In genomic region chr1:51297401-51298321, GRCh38 we compare ENCODE assay signal across 9 cellular contexts. TPM values are rescaled to one million over a fixed set of nuclear protein-coding genes. Genes with fewer than 3 reads are reported as not detected.
DNase-seq lines count a peak whose midpoint lies in the region; ATAC-seq, FAIRE-seq and TF ChIP-seq lines count a peak whose summit lies in the region.
"Had no signal": no experiment of that assay in that cellular context is flagged by ENCODE, and none has a peak within 500 bp of the region (broad histone marks: within the 10 kb centered on the region; RNA-seq: fewer than 3 reads in every experiment).

No MANE protein-coding gene starts in this region.

- CTCF ChIA-PET in HepG2 (lab: Yijun Ruan, JAX; ENCODE audit: low intra/inter-chr PET ratio, low total read pairs), result interaction anchor here (1.2 kb wide), 1 partner anchor 106 kb away, joined by 5 read pairs; no protein-coding TSS in a partner anchor

- no TSS peak for BruUV-seq in HepG2 (replicated peaks; lab: Mats Ljungman, UMichigan)

- no peaks in the 10 kb centered on the region for H3K36me3 ChIP-seq in HepG2 (replicated peaks in 1 of 2; ENCODE audit: control insufficient read depth in 1 of 2, insufficient read depth in 2 of 2, low read length in 2 of 2)
- H3K36me3 ChIP-seq in suprapubic skin, result no peaks in the 10 kb centered on the region
- H3K36me3 ChIP-seq: gastroesophageal sphincter had no signal

- no peaks in the 10 kb centered on the region for H3K9me3 Mint-ChIP-seq in T-helper 2 cell treated with Interferon-gamma antibody and Interleukin-4, amounts not matched to agents 5 μg/mL and 100 μg/mL, for 36 hours
- H3K9me3 Mint-ChIP-seq in activated T-helper 17 cell treated with anti-CD3 and anti-CD28 coated beads, Interleukin-2, amount 50 U/mL, for 72 hours, result no peaks in the 10 kb centered on the region

- no peaks in the 10 kb centered on the region for H3K36me3 Mint-ChIP-seq in T-helper 2 cell treated with Interferon-gamma antibody and Interleukin-4, amounts not matched to agents 5 μg/mL and 100 μg/mL, for 36 hours (ENCODE audit: low read depth)
- no peaks in the 10 kb centered on the region for H3K36me3 Mint-ChIP-seq in activated T-helper 17 cell treated with anti-CD3 and anti-CD28 coated beads, Interleukin-2, amount 50 U/mL, for 72 hours (ENCODE audit: low read depth)

- 82% methylated on average over 25 of the region's 25 CpGs for WGBS in HepG2 (ENCODE audit: low lambda C conversion rate)
- WGBS in suprapubic skin, result 77% methylated on average over 25 of the region's 25 CpGs

- peak overlapping the region; percentile 17 for H3K4me3 Mint-ChIP-seq in T-helper 2 cell treated with Interferon-gamma antibody and Interleukin-4, amounts not matched to agents 5 μg/mL and 100 μg/mL, for 36 hours
- H3K4me3 Mint-ChIP-seq in activated T-helper 17 cell treated with anti-CD3 and anti-CD28 coated beads, Interleukin-2, amount 50 U/mL, for 72 hours, result peak overlapping the region; percentile 68

- TF ChIP-seq CTCF in HepG2 (CRISPR knock-in tag; IDR thresholded peaks at IDR 0.05) (no peak), suprapubic skin (IDR thresholded peaks at IDR 0.05) (no peak)

- in situ Hi-C loops in HepG2 (cut with HindIII; ENCODE audit: extremely low pct_ligation_motif_present, low pct_unique_long_range_greater_than_20kb), result no loop called here

- H3K4me1 ChIP-seq in HepG2 (ENCODE audit: insufficient read depth, low read length), result peaks cover 23% of the 10 kb centered on the region
- peaks cover 14% of the 10 kb centered on the region for H3K4me1 ChIP-seq in suprapubic skin

- DNase-seq in T-helper 2 cell treated with Interferon-gamma antibody and Interleukin-4, amounts not matched to agents 5 μg/mL and 100 μg/mL, for 36 hours (ENCODE audit: low spot score), result no peak
- no peak for DNase-seq in T-helper 2 cell
- DNase-seq in HepG2 (ENCODE audit: low spot score), result no peak
- peak in 1 of 2 donors; percentile 72 for DNase-seq in suprapubic skin (ENCODE audit: low spot score in 2 of 2)
- DNase-seq in NCI-H748 treated with DMSO at 0.1 percent for 48 hours (lab: John Stamatoyannopoulos, UW), result no peak
- no peak for DNase-seq in effector CD8-positive, alpha-beta T cell (lab: John Stamatoyannopoulos, UW)
- DNase-seq in activated CD4-positive, CD25-positive, alpha-beta regulatory T cell treated with anti-CD3 and anti-CD28 coated beads, Interleukin-2, amount 50 U/mL, for 72 hours, result no peak

- H3K4me3 ChIP-seq in HepG2 (replicated peaks in 1 of 3; ENCODE audit: insufficient read depth in 1 of 3, low read depth in 2 of 3, low read length in 3 of 3) (no peak overlapping the region), suprapubic skin (peak overlapping the region; percentile 49)

- H3K4me2 ChIP-seq in HepG2 (ENCODE audit: low read depth, low read length), result no peak overlapping the region

- POLR2A ChIA-PET in HepG2 (lab: Yijun Ruan, JAX), result interaction anchor here (1.0 to 1.4 kb wide), 2 partner anchors 8 to 62 kb away, joined by 4 to 6 read pairs; partner anchors contain the start of gene RNF11

- H3K9ac ChIP-seq in HepG2 (ENCODE audit: insufficient read depth, low read depth, low read length), result no peak overlapping the region

- peak overlapping the region; percentile 46 for H3K27ac Mint-ChIP-seq in T-helper 2 cell treated with Interferon-gamma antibody and Interleukin-4, amounts not matched to agents 5 μg/mL and 100 μg/mL, for 36 hours
- peak overlapping the region; percentile 67 for H3K27ac Mint-ChIP-seq in activated T-helper 17 cell treated with anti-CD3 and anti-CD28 coated beads, Interleukin-2, amount 50 U/mL, for 72 hours

- TF ChIP-seq POLR2A in HepG2 (IDR thresholded peaks at IDR 0.05; ENCODE audit: insufficient read depth in 1 of 2, low read depth in 2 of 2, low read length in 2 of 2) (no peak), suprapubic skin (IDR thresholded peaks at IDR 0.05) (no peak)

- ATAC-seq in activated T-helper 17 cell treated with anti-CD3 and anti-CD28 coated beads, Interleukin-2, amount 50 U/mL, for 72 hours (replicated peaks), result no peak
- ATAC-seq in HepG2, result no peak

- no peaks in the 10 kb centered on the region for H3K27me3 Mint-ChIP-seq in T-helper 2 cell treated with Interferon-gamma antibody and Interleukin-4, amounts not matched to agents 5 μg/mL and 100 μg/mL, for 36 hours (ENCODE audit: low read depth)
- no peaks in the 10 kb centered on the region for H3K27me3 Mint-ChIP-seq in activated T-helper 17 cell treated with anti-CD3 and anti-CD28 coated beads, Interleukin-2, amount 50 U/mL, for 72 hours

- intact Hi-C loops in HepG2 (cut with micrococcal nuclease; ENCODE audit: unreplicated experiment), result loop anchor here (2.0 kb wide), 1 partner anchor 109 kb away; no protein-coding TSS in a partner anchor

- no peak overlapping the region for H2AFZ ChIP-seq in HepG2 (ENCODE audit: low read length)

- no peak for TF ChIP-seq RAD21 in HepG2 (CRISPR knock-in tag; IDR thresholded peaks at IDR 0.05)

- no peak overlapping the region for H3K27ac ChIP-seq in HepG2 (ENCODE audit: extremely low read length, insufficient read depth, low read length)
- no peak overlapping the region for H3K27ac ChIP-seq in suprapubic skin

- H3K9me3 ChIP-seq in HepG2 (ENCODE audit: low read length), result no peaks in the 10 kb centered on the region
- no peaks in the 10 kb centered on the region for H3K9me3 ChIP-seq in suprapubic skin
- H3K9me3 ChIP-seq: gastroesophageal sphincter had no signal

- H3K79me2 ChIP-seq in HepG2 (ENCODE audit: insufficient read depth, low read length), result no peaks in the 10 kb centered on the region

- FAIRE-seq in HepG2 (lab: Jason Lieb, UNC), result no peak

- H3K27me3 ChIP-seq in HepG2 (ENCODE audit: control insufficient read depth in 1 of 2, insufficient read depth in 2 of 2, low read length in 2 of 2) (no peaks in the 10 kb centered on the region; a peak in 2 of 5 replicates), suprapubic skin (no peaks in the 10 kb centered on the region)

- no peaks in the 10 kb centered on the region for H4K20me1 ChIP-seq in HepG2 (ENCODE audit: insufficient read depth, low read length)

- peaks cover 31% of the 10 kb centered on the region for H3K4me1 Mint-ChIP-seq in T-helper 2 cell treated with Interferon-gamma antibody and Interleukin-4, amounts not matched to agents 5 μg/mL and 100 μg/mL, for 36 hours (ENCODE audit: low read depth)
- H3K4me1 Mint-ChIP-seq in activated T-helper 17 cell treated with anti-CD3 and anti-CD28 coated beads, Interleukin-2, amount 50 U/mL, for 72 hours, result peaks cover 13% of the 10 kb centered on the region

- no peak for TF ChIP-seq EP300 in HepG2 (IDR thresholded peaks at IDR 0.05; ENCODE audit: low read depth in 2 of 2, low read length in 2 of 2)
- TF ChIP-seq EP300 in HepG2 (CRISPR knock-in tag; IDR thresholded peaks at IDR 0.05; ENCODE audit: borderline replicate concordance), result no peak
- no peak for TF ChIP-seq EP300 in suprapubic skin (IDR thresholded peaks at IDR 0.05)

TF ChIP-seq in HepG2, 621 proteins besides CTCF, POLR2A, EP300 and RAD21 (continues in another document):
- TF ChIP-seq ZKSCAN8 (CRISPR knock-in tag; IDR thresholded peaks at IDR 0.05; ENCODE audit: borderline replicate concordance), result no peak
- TF ChIP-seq NR3C1 (CRISPR knock-in tag; IDR thresholded peaks at IDR 0.05), result no peak
- no peak for TF ChIP-seq ZFP91 (CRISPR knock-in tag; IDR thresholded peaks at IDR 0.05; ENCODE audit: borderline replicate concordance)
- TF ChIP-seq MAX (IDR thresholded peaks at IDR 0.05), result peak; percentile 48; the same call in 1 of the 2 replicates

RNA-seq across cellular contexts. Expression of gene TTC39A, which starts 32.7 kb away (rescaled TPM):
- total RNA-seq in activated T-helper 17 cell treated with anti-CD3 and anti-CD28 coated beads, Interleukin-2, amount 50 U/mL, for 72 hours, result under 1 TPM in 1 of 2 donors, not detected in 1; 0.74 TPM
- total RNA-seq in HepG2 (2016; rRNA removed; fragmentation: Illumina TruSeq; extraction: Trizol) (0.33 and 0.90 TPM in 2 replicates), suprapubic skin (10 to 100 TPM in 3 of 4 donors, 1 to 10 TPM in 1; 9.4 to 16.3 (median 13.1) TPM)
- 0.44 and 0.61 TPM in 2 replicates for total RNA-seq in HepG2 (2016; cell fraction: cytosol; rRNA removed; fragmentation: Illumina TruSeq; extraction: Trizol; ENCODE audit: low read depth)
- total RNA-seq in HepG2 (2016; cell fraction: insoluble cytoplasmic fraction; rRNA removed; fragmentation: Illumina TruSeq; extraction: Trizol), result 0.48 and 1.2 TPM in 2 replicates
- 0.79 and 1.1 TPM in 2 replicates for total RNA-seq in HepG2 (2016; cell fraction: membrane; rRNA removed; fragmentation: Illumina TruSeq; extraction: Trizol)
- 0.50 and 0.81 TPM in 2 replicates for total RNA-seq in HepG2 (2016; cell fraction: nucleus; rRNA removed; fragmentation: Illumina TruSeq; extraction: Trizol)
- 1.5 and 1.7 TPM in 2 replicates for polyA plus RNA-seq in HepG2 (2011; rRNA removed)
- 0.79 and 1.2 TPM in 2 replicates for polyA plus RNA-seq in HepG2 (2011; cell fraction: cytosol; rRNA removed)
- polyA plus RNA-seq in HepG2 (2011; cell fraction: nucleus; rRNA removed), result 1.1 and 1.7 TPM in 2 replicates
- polyA plus RNA-seq in HepG2 (2012), result 0.32 and 0.73 TPM in 2 replicates
- polyA plus RNA-seq in HepG2 (2016; cell fraction: cytosol; fragmentation: Illumina TruSeq; extraction: Trizol; ENCODE audit: low read depth), result 0.38 and 0.95 TPM in 2 replicates
- 1.2 and 1.3 TPM in 2 replicates for polyA plus RNA-seq in HepG2 (2016; cell fraction: insoluble cytoplasmic fraction; fragmentation: Illumina TruSeq; extraction: Trizol; ENCODE audit: low read depth)
- 0.62 and 0.74 TPM in 2 replicates for polyA plus RNA-seq in HepG2 (2016; cell fraction: membrane; fragmentation: Illumina TruSeq; extraction: Trizol; ENCODE audit: low read depth)
- polyA plus RNA-seq in HepG2 (2016; cell fraction: nucleus; fragmentation: Illumina TruSeq; extraction: Trizol; ENCODE audit: insufficient read depth, low read depth), result 1.8 and 2.5 TPM in 2 replicates
- 0.47 and 1.9 TPM in 2 replicates for polyA minus RNA-seq in HepG2 (2011; rRNA and poly(A)+ RNA removed; ENCODE audit: low replicate concordance)
- 1.2 and 1.3 TPM in 2 replicates for polyA minus RNA-seq in HepG2 (2011; cell fraction: cytosol; rRNA and poly(A)+ RNA removed)
- polyA minus RNA-seq in HepG2 (2011; cell fraction: nucleus; rRNA and poly(A)+ RNA removed), result 0.77 and 1.4 TPM in 2 replicates

Comparison
In these comparisons a context has a peak if more than half of its experiments do, and no peak if none do; other contexts are left out.
1. RNA of gene TTC39A, which starts 32.7 kb away (total RNA-seq): 9.4 to 16.3 TPM in suprapubic skin; 0.74 TPM in activated T-helper 17 cell treated with anti-CD3 and anti-CD28 coated beads, Interleukin-2, amount 50 U/mL, for 72 hours and 0.33 to 1.2 TPM in HepG2; every median in the first group is over 4 times any median in the second.